In genomic region chr19:14149011-14149410, GRCh38 we compare ENCODE assay signal across 2 cellular contexts.
TF ChIP-seq lines count a peak whose summit lies in the region.

No MANE protein-coding gene starts in this region.

TF ChIP-seq in HepG2, 621 proteins besides CTCF, POLR2A, EP300 and RAD21:
- no peak for TF ChIP-seq MTERF4 (CRISPR knock-in tag; IDR thresholded peaks at IDR 0.05)
- TF ChIP-seq YY1 (IDR thresholded peaks at IDR 0.05; ENCODE audit: insufficient read depth, insufficient replicate concordance, low read depth, low read length) = no peak
- TF ChIP-seq GTF2F1 (IDR thresholded peaks at IDR 0.05; ENCODE audit: low read length) = no peak
- TF ChIP-seq REXO4 (CRISPR knock-in tag; IDR thresholded peaks at IDR 0.05; ENCODE audit: borderline replicate concordance) = no peak
- no peak for TF ChIP-seq ZNF710 (CRISPR knock-in tag; IDR thresholded peaks at IDR 0.05; ENCODE audit: borderline replicate concordance)
- no peak for TF ChIP-seq RBM39 (IDR thresholded peaks at IDR 0.05; ENCODE audit: low read depth, low read length, poor library complexity, severe bottlenecking)
- TF ChIP-seq ZFP91 (CRISPR knock-in tag; IDR thresholded peaks at IDR 0.05; ENCODE audit: borderline replicate concordance) = no peak
- no peak for TF ChIP-seq ZNF12 (CRISPR knock-in tag; IDR thresholded peaks at IDR 0.05)
- TF ChIP-seq MIER3 (CRISPR knock-in tag; IDR thresholded peaks at IDR 0.05; ENCODE audit: borderline replicate concordance) = no peak
- no peak for TF ChIP-seq SMAD9 (CRISPR knock-in tag; IDR thresholded peaks at IDR 0.05)
- TF ChIP-seq MEIS1 (CRISPR knock-in tag; IDR thresholded peaks at IDR 0.05; ENCODE audit: borderline replicate concordance) = no peak

TF ChIP-seq in H1, 55 proteins besides CTCF, POLR2A, EP300 and RAD21:
- no peak for TF ChIP-seq ASH2L (IDR thresholded peaks at IDR 0.05; ENCODE audit: low read length)
- 0 out of 2 replicates have a peak, but pooled peaks have one; percentile 43 for TF ChIP-seq POLR2AphosphoS5 (IDR thresholded peaks at IDR 0.05; ENCODE audit: low read depth, low read length)
- TF ChIP-seq TAF7 (optimal IDR thresholded peaks at IDR 0.05; ENCODE audit: borderline replicate concordance, low read depth, low read length) = no peak
TF ChIP-seq in H1: peak in this region for 1.
